8 cellular contexts compared by ENCODE assay signal in genomic region chr10:102644646-102645387, GRCh38. TPM values are rescaled to one million over a fixed set of nuclear protein-coding genes. Genes with fewer than 3 reads are reported as not detected.
DNase-seq lines count a peak whose midpoint lies in the region; ATAC-seq and TF ChIP-seq lines count a peak whose summit lies in the region.

No MANE protein-coding gene starts in this region.

- peaks cover 49% of the 10 kb centered on the region for H3K36me3 Mint-ChIP-seq in Calu3 (ENCODE audit: insufficient read depth, unreplicated experiment)
- no peaks in the 10 kb centered on the region for H3K36me3 Mint-ChIP-seq in naive B cell

- peak in 1 of 4 donors; percentile 25 for TF ChIP-seq POLR2A in esophagus squamous epithelium (IDR thresholded peaks at IDR 0.05)

- no peaks in the 10 kb centered on the region for H3K9me3 ChIP-seq in HUES48 (ENCODE audit: control insufficient read depth, insufficient read depth, low read length)
- no peaks in the 10 kb centered on the region for H3K9me3 ChIP-seq in OCI-LY3 (ENCODE audit: insufficient read depth, low read length)
- no peaks in the 10 kb centered on the region for H3K9me3 ChIP-seq in esophagus squamous epithelium

- intact Hi-C loops in Calu3 (cut with micrococcal nuclease; ENCODE audit: unreplicated experiment) (loop anchor here (10.0 kb wide), 1 partner anchor 140 kb away; the partner anchor contains the start of genes ACTR1A and SUFU), esophagus squamous epithelium (cut with DNase I) (no loop called here)

- peak overlapping the region; percentile 90 for H3K4me3 Mint-ChIP-seq in Calu3 (ENCODE audit: low read depth, unreplicated experiment)
- peak overlapping the region; percentile 87 to 100 (median 98) for H3K4me3 Mint-ChIP-seq in naive B cell

- H3K9me3 Mint-ChIP-seq in Calu3 (ENCODE audit: low read depth, unreplicated experiment) (no peaks in the 10 kb centered on the region), naive B cell (peaks cover 0 to 1% (median 0%) of the 10 kb centered on the region in 7 donors)

- H3K27me3 Mint-ChIP-seq in Calu3 (ENCODE audit: unreplicated experiment) (no peaks in the 10 kb centered on the region), naive B cell (no peaks in the 10 kb centered on the region)

- peak overlapping the region; percentile 53 for H2AFZ ChIP-seq in OCI-LY3 (ENCODE audit: low read depth, low read length)

- peaks cover 65% of the 10 kb centered on the region for H3K79me2 ChIP-seq in OCI-LY3 (ENCODE audit: low read length)

- BruUV-seq in Calu3 (replicated peaks; lab: Mats Ljungman, UMichigan): no TSS peak

- H3K4me1 Mint-ChIP-seq in Calu3 (ENCODE audit: low read depth, unreplicated experiment) (peaks cover 29% of the 10 kb centered on the region), naive B cell (peaks cover 50 to 56% (median 55%) of the 10 kb centered on the region in 3 donors)

- peaks cover 29% of the 10 kb centered on the region for H3K4me1 ChIP-seq in HUES48 (ENCODE audit: control insufficient read depth, insufficient read depth, low read length)
- peaks cover 35% of the 10 kb centered on the region for H3K4me1 ChIP-seq in OCI-LY3 (ENCODE audit: low read length)
- H3K4me1 ChIP-seq in esophagus squamous epithelium: peaks cover 38 to 53% (median 38%) of the 10 kb centered on the region in 3 donors

- CTCF ChIA-PET in Calu3 (lab: Charles Lee): interaction anchor here (0.6 to 0.8 kb wide), 5 partner anchors 18 to 334 kb away, joined by 3 to 4 read pairs (median 3); partner anchors contain the start of gene ACTR1A

- H3K27ac ChIP-seq in HUES48 (ENCODE audit: low read depth, low read length): peak overlapping the region; percentile 98
- H3K27ac ChIP-seq in OCI-LY3 (ENCODE audit: low read length): peak overlapping the region; percentile 81
- H3K27ac ChIP-seq in esophagus squamous epithelium: peak overlapping the region; percentile 97 to 100 (median 99)

- H3K27me3 ChIP-seq in HUES48 (ENCODE audit: control insufficient read depth, insufficient read depth, low read length): no peaks in the 10 kb centered on the region
- no peaks in the 10 kb centered on the region for H3K27me3 ChIP-seq in OCI-LY3 (ENCODE audit: low read depth, low read length)
- no peaks in the 10 kb centered on the region for H3K27me3 ChIP-seq in esophagus squamous epithelium

- peak; percentile 49 for TF ChIP-seq CTCF in Calu3 (IDR thresholded peaks at IDR 0.05; ENCODE audit: unreplicated experiment)
- TF ChIP-seq CTCF in OCI-LY3 (IDR thresholded peaks at IDR 0.05; ENCODE audit: low read depth, low read length): peak; percentile 44
- TF ChIP-seq CTCF in esophagus squamous epithelium (IDR thresholded peaks at IDR 0.05): peak; percentile 30 to 66 (median 56)

- peaks cover 37% of the 10 kb centered on the region for H4K20me1 ChIP-seq in OCI-LY3 (ENCODE audit: insufficient read depth, low read length)

- H3K9ac ChIP-seq in HUES48 (ENCODE audit: low read depth, low read length) (peak overlapping the region; percentile 73), OCI-LY3 (ENCODE audit: low read length) (peak overlapping the region; percentile 92)

- H3K36me3 ChIP-seq in HUES48 (ENCODE audit: control insufficient read depth, insufficient read depth, low read length) (no peaks in the 10 kb centered on the region), OCI-LY3 (replicated peaks; ENCODE audit: low read depth, low read length) (no peaks in the 10 kb centered on the region), esophagus squamous epithelium (no peaks in the 10 kb centered on the region)

- ATAC-seq in naive B cell (ENCODE audit: low read depth in 2 of 2) (peak; percentile 61), GM19467 (IDR thresholded peaks at IDR 0.05; ENCODE audit: unreplicated experiment) (no peak)

- H3K4me3 ChIP-seq in HUES48 (ENCODE audit: low read depth, low read length) (peak overlapping the region; percentile 69), OCI-LY3 (ENCODE audit: low read length) (peak overlapping the region; percentile 99), esophagus squamous epithelium (peak overlapping the region; percentile 85 to 94 (median 90))

- H3K27ac Mint-ChIP-seq in Calu3 (ENCODE audit: unreplicated experiment) (peak overlapping the region; percentile 96), naive B cell (peak overlapping the region; percentile 97 to 98 (median 98))

- WGBS in esophagus squamous epithelium, 2 donors: 0% methylated on average over 1 of the region's 62 CpGs

- H3K4me2 ChIP-seq in OCI-LY3 (ENCODE audit: low read length): peak overlapping the region; percentile 100

- DNase-seq in Calu3 (peak; percentile 84), activated T-helper 1 cell treated with Interleukin-2 at 50 U/mL for 16 hours (ENCODE audit: low read depth) (peak; percentile 75), esophagus squamous epithelium (lab: John Stamatoyannopoulos, UW) (peak; percentile 75), naive B cell (peak; percentile 88)
- peak; percentile 66 to 78 (median 76) for DNase-seq in stimulated activated naive CD4-positive, alpha-beta T cell (lab: John Stamatoyannopoulos, UW)

RNA-seq across cellular contexts. Expression of gene TRIM8, which starts 0.5 kb away (rescaled TPM):
- total RNA-seq in Calu3 (2022): 52.1 and 66.3 TPM in 2 replicates
- total RNA-seq in esophagus squamous epithelium: 10 to 100 TPM; 27.6 to 75.9 (median 48.8) TPM
- polyA plus RNA-seq in naive B cell (ENCODE audit: low read depth in 6 of 6): 10 to 100 TPM; 27.1 to 45.8 (median 30.2) TPM
